ENCODE assay signal across 3 cellular contexts in genomic region chr16:74626741-74627416, GRCh38.
TF ChIP-seq lines count a peak whose summit lies in the region.

No MANE protein-coding gene starts in this region.

TF ChIP-seq in liver, 16 proteins besides CTCF, POLR2A, EP300 and RAD21:
- TF ChIP-seq RXRA (IDR thresholded peaks at IDR 0.05): no peak
- TF ChIP-seq HNF4A (conservative IDR thresholded peaks at IDR 0.05): no peak
- no peak for TF ChIP-seq NR2F2 (IDR thresholded peaks at IDR 0.05)
- TF ChIP-seq YY1 (IDR thresholded peaks at IDR 0.05): no peak
- TF ChIP-seq FOXA1 (IDR thresholded peaks at IDR 0.05): no peak
- no peak for TF ChIP-seq REST (IDR thresholded peaks at IDR 0.05)
- no peak for TF ChIP-seq JUND (IDR thresholded peaks at IDR 0.05)
- no peak for TF ChIP-seq HNF4G (IDR thresholded peaks at IDR 0.05)
- no peak for TF ChIP-seq EGR1 (IDR thresholded peaks at IDR 0.05; ENCODE audit: low read depth in 2 of 2)
- no peak for TF ChIP-seq GABPA (IDR thresholded peaks at IDR 0.05 in 1 of 2, conservative IDR thresholded peaks at IDR 0.05 in 1 of 2)
- no peak for TF ChIP-seq ATF3 (IDR thresholded peaks at IDR 0.05)
- no peak for TF ChIP-seq FOXA2 (IDR thresholded peaks at IDR 0.05)
- TF ChIP-seq TAF1 (conservative IDR thresholded peaks at IDR 0.05): no peak
- TF ChIP-seq ZBTB33 (IDR thresholded peaks at IDR 0.05): no peak
- TF ChIP-seq MAX (IDR thresholded peaks at IDR 0.05): no peak

TF ChIP-seq in HepG2, 621 proteins besides CTCF, POLR2A, EP300 and RAD21:
- TF ChIP-seq NCOA5 (CRISPR knock-in tag; IDR thresholded peaks at IDR 0.05): no peak
- TF ChIP-seq ZFYVE20 (CRISPR knock-in tag; IDR thresholded peaks at IDR 0.05; ENCODE audit: borderline replicate concordance, low read depth): no peak
- TF ChIP-seq CCAR2 (optimal IDR thresholded peaks at IDR 0.05; ENCODE audit: low read depth, low read length): no peak

TF ChIP-seq in WTC11, 78 proteins besides CTCF, POLR2A, EP300 and RAD21:
- no peak for TF ChIP-seq MYBL2 (CRISPR knock-in tag; IDR thresholded peaks at IDR 0.05)
- no peak for TF ChIP-seq RELA (CRISPR knock-in tag; IDR thresholded peaks at IDR 0.05; ENCODE audit: borderline replicate concordance)
- no peak for TF ChIP-seq GRHL2 (CRISPR knock-in tag; IDR thresholded peaks at IDR 0.05; ENCODE audit: insufficient replicate concordance, severe bottlenecking)
- no peak for TF ChIP-seq ZNF317 (CRISPR knock-in tag; IDR thresholded peaks at IDR 0.05; ENCODE audit: borderline replicate concordance, low read depth)
- TF ChIP-seq JAZF1 (CRISPR knock-in tag; IDR thresholded peaks at IDR 0.05): no peak
- TF ChIP-seq AFF4 (CRISPR knock-in tag; IDR thresholded peaks at IDR 0.05; ENCODE audit: borderline replicate concordance): no peak
- TF ChIP-seq OVOL2 (CRISPR knock-in tag; IDR thresholded peaks at IDR 0.05; ENCODE audit: borderline replicate concordance): no peak
